ENCODE assay signal across 8 cellular contexts in the genomic region with DNA sequence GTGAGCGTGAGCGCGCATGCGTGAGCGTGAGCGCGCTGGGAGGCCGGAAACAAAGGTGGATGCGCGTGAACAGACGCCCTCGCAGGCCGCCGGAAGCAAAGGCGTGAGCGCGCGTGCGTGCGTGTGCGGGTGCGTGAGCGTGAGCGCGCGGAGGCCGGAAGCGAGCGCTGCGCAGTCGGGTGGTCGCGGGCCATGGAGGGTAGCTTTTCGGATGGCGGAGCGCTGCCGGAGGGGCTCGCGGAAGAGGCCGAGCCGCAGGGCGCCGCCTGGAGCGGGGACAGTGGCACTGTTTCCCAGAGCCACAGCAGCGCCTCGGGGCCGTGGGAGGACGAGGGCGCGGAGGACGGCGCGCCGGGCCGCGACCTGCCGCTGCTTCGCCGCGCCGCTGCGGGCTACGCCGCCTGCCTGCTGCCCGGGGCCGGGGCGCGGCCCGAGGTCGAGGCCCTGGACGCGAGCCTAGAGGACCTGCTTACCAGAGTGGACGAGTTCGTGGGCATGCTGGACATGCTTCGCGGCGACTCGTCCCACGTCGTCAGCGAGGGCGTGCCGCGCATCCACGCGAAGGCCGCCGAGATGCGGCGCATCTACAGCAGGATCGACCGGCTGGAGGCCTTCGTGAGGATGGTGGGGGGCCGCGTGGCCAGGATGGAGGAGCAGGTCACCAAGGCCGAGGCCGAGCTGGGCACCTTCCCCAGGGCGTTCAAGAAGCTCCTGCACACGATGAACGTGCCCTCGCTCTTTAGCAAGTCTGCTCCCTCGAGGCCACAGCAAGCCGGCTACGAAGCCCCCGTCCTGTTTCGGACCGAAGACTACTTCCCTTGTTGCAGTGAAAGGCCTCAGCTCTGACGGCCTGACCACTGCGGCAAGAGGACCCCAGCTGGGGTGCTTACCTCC. TPM values are rescaled to one million over a fixed set of nuclear protein-coding genes. Genes with fewer than 3 reads are reported as not detected.
DNase-seq lines count a peak whose midpoint lies in the region; ATAC-seq and TF ChIP-seq lines count a peak whose summit lies in the region.

A gene with protein sequence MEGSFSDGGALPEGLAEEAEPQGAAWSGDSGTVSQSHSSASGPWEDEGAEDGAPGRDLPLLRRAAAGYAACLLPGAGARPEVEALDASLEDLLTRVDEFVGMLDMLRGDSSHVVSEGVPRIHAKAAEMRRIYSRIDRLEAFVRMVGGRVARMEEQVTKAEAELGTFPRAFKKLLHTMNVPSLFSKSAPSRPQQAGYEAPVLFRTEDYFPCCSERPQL (plus strand): TSS at position 157 of the 894 bp plus-strand sequence. CDS start 36 bp downstream, at position 193.

- H3K36me3 Mint-ChIP-seq in endothelial cell (ENCODE audit: low read depth, unreplicated experiment), result peaks cover 7% of the 10 kb centered on the region

- DNase-seq in COLO829 (ENCODE audit: low spot score) (peak; percentile 91), HS-5 (ENCODE audit: low read depth) (peak; percentile 68), NOMO-1 treated with dmso at 0.1 percent for 144 hours (lab: John Stamatoyannopoulos, UW; ENCODE audit: unreplicated experiment) (peak; percentile 94), endothelial cell (ENCODE audit: low spot score) (peak; percentile 80), midbrain (lab: John Stamatoyannopoulos, UW) (peak; percentile 93)
- DNase-seq in activated CD8-positive, alpha-beta memory T cell treated with anti-CD3 and anti-CD28 coated beads, Interleukin-2, amount 50 U/mL, for 24 hours (ENCODE audit: extremely low read depth), result peak; percentile 68
- peak; percentile 81 to 83 for DNase-seq in stimulated activated CD8-positive, alpha-beta memory T cell treated with anti-CD3 and anti-CD28 coated beads, Interleukin-15, amount 100 ng/mL, for 48 hours (ENCODE audit: low read depth in 2 of 2)

- TF ChIP-seq CTCF in endothelial cell (IDR thresholded peaks at IDR 0.05; ENCODE audit: unreplicated experiment), result no peak

- peak within 1 kb of the TSS; percentile 94 for H3K27ac Mint-ChIP-seq in endothelial cell (ENCODE audit: unreplicated experiment)

- ATAC-seq in GM19468 (IDR thresholded peaks at IDR 0.05; ENCODE audit: extremely low read depth, unreplicated experiment), result peak; percentile 76

- H3K9me3 Mint-ChIP-seq in endothelial cell (ENCODE audit: unreplicated experiment), result no peaks in the 10 kb centered on the region

- peaks cover 3% of the 10 kb centered on the region for H3K4me1 Mint-ChIP-seq in endothelial cell (ENCODE audit: unreplicated experiment)

- H3K27me3 Mint-ChIP-seq in endothelial cell (ENCODE audit: unreplicated experiment), result peaks cover 6% of the 10 kb centered on the region

- peak within 1 kb of the TSS; percentile 98 for H3K4me3 Mint-ChIP-seq in endothelial cell (ENCODE audit: unreplicated experiment)

RNA-seq across cellular contexts. Expression of the gene that starts here (rescaled TPM):
- total RNA-seq in endothelial cell (ENCODE audit: unreplicated experiment), result 20.9 TPM

Comparison
In these comparisons a context has a peak if more than half of its experiments do, and no peak if none do; other contexts are left out.
1. Peak in every context shown above with its lines: DNase-seq and ATAC-seq.